Comparison of ENCODE assay signal across 22 cellular contexts in the genomic region with DNA sequence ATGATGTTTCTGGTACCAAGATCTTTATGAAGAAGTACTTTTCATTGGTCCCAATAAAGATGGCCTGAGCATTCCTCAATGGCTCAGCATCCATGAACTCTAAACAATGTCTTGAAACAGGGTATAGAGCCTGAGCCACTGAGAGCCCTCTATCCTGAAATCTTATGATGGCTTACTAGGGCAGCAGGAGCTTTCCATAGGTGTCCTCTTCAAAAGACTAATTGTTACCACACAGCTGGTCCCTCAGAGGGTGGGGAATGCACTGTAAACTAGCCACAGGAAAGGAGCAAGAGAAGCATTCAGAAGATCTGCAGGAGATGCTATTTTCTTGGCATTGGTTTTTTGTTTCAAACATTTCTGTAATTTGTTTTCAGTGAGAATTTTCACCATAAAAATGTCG.
"Had no signal": no experiment of that assay in that cellular context is flagged by ENCODE, and none has a peak within 500 bp of the region (broad histone marks: within the 10 kb centered on the region; RNA-seq: fewer than 3 reads in every experiment).

No MANE protein-coding gene starts in this region.

- H3K27me3 ChIP-seq: breast epithelium, esophagus squamous epithelium, gastrocnemius medialis, pancreas, right atrium auricular region, tibial artery had no signal

- H3K36me3 Mint-ChIP-seq: natural killer cell had no signal

- H3K4me1 Mint-ChIP-seq: central memory CD8-positive, alpha-beta T cell; natural killer cell had no signal

- H3K4me1 ChIP-seq: breast epithelium, esophagus squamous epithelium, gastrocnemius medialis, pancreas, psoas muscle, right atrium auricular region, tibial artery had no signal

- H3K36me3 ChIP-seq: breast epithelium, esophagus squamous epithelium, gastrocnemius medialis, pancreas, right atrium auricular region, tibial artery had no signal

- H3K27ac ChIP-seq: breast epithelium, esophagus squamous epithelium, gastrocnemius medialis, pancreas, psoas muscle, right atrium auricular region, tibial artery had no signal

- H3K9me3 ChIP-seq: esophagus squamous epithelium, gastrocnemius medialis, pancreas, right atrium auricular region, tibial artery had no signal

- ATAC-seq: gastrocnemius medialis, left ventricle myocardium superior, natural killer cell, pancreas, psoas muscle had no signal

- H3K4me3 Mint-ChIP-seq: activated naive CD8-positive, alpha-beta T cell; central memory CD8-positive, alpha-beta T cell; natural killer cell; stimulated activated naive CD8-positive, alpha-beta T cell treated with anti-CD3 and anti-CD28 coated beads, Interleukin-15, Interleukin-2, amounts not matched to agents 100 ng/mL and 50 ng/mL, for 24 hours had no signal

- DNase-seq: activated CD4-positive, alpha-beta T cell treated with anti-CD3 and anti-CD28 coated beads for 48 hours; activated gamma-delta T cell treated with Interleukin-2 at 50 U/mL for 16 hours; activated T-cell treated with anti-CD3 and anti-CD28 coated beads, Interleukin-2, amount 50 U/mL, for 1 hour; amniotic stem cell; esophagus squamous epithelium; gastrocnemius medialis; head of caudate nucleus; hypothalamus; left ventricle myocardium superior; mammary epithelial cell; midbrain; natural killer cell; pancreas; psoas muscle; stimulated activated CD4-positive, alpha-beta T cell treated with anti-CD3 and anti-CD28 coated beads, Interleukin-4, amount 100 ng/mL, for 24 hours; T1000; tibial artery had no signal

- H3K9me3 Mint-ChIP-seq: central memory CD8-positive, alpha-beta T cell; natural killer cell had no signal

- H3K27ac Mint-ChIP-seq: activated naive CD8-positive, alpha-beta T cell; natural killer cell; stimulated activated naive CD8-positive, alpha-beta T cell treated with anti-CD3 and anti-CD28 coated beads, Interleukin-15, Interleukin-2, amounts not matched to agents 100 ng/mL and 50 ng/mL, for 24 hours had no signal

- H3K4me3 ChIP-seq: breast epithelium, esophagus squamous epithelium, gastrocnemius medialis, pancreas, psoas muscle, right atrium auricular region, tibial artery had no signal
